In genomic region chr17:35557353-35557752, GRCh38 we compare ENCODE assay signal across 2 cellular contexts.
A peak's percentile ranks its signal among the peaks of the same experiment; 100 is the strongest.
TF ChIP-seq lines count a peak whose summit lies in the region.

No MANE protein-coding gene starts in this region.

TF ChIP-seq in A549, 52 proteins besides CTCF, POLR2A, EP300 and RAD21:
- TF ChIP-seq MAFK (IDR thresholded peaks at IDR 0.05; ENCODE audit: partially characterized antibody) (peak; percentile 4), POLR2AphosphoS2 (conservative IDR thresholded peaks at IDR 0.05; ENCODE audit: low read length) (no peak)
TF ChIP-seq in A549: peak in this region for 1.

TF ChIP-seq in K562, 482 proteins besides CTCF, POLR2A, EP300 and RAD21:
- TF ChIP-seq ZNF407 (IDR thresholded peaks at IDR 0.05; ENCODE audit: low read depth), result no peak
- TF ChIP-seq NCOA1 (IDR thresholded peaks at IDR 0.05; ENCODE audit: low read depth), result no peak
- TF ChIP-seq MAFK (IDR thresholded peaks at IDR 0.05; ENCODE audit: low read length), result peak; percentile 21; the same call in 1 of the 2 replicates
- TF ChIP-seq ETS1 (conservative IDR thresholded peaks at IDR 0.05; ENCODE audit: control insufficient read depth, low read depth, low read length), result no peak
- TF ChIP-seq MAFG (tag; conservative IDR thresholded peaks at IDR 0.05), result peak; percentile 51
- TF ChIP-seq ILF3 (IDR thresholded peaks at IDR 0.05; ENCODE audit: borderline replicate concordance), result no peak
- TF ChIP-seq ARID1B (IDR thresholded peaks at IDR 0.05), result no peak
- peak; percentile 17; the same call in 1 of the 2 replicates for TF ChIP-seq NFE2 (IDR thresholded peaks at IDR 0.05; ENCODE audit: low read depth)
- no peak for TF ChIP-seq ZNF175 (CRISPR knock-in tag; IDR thresholded peaks at IDR 0.05; ENCODE audit: low read depth)
- TF ChIP-seq C11orf30 (IDR thresholded peaks at IDR 0.05; ENCODE audit: low read depth), result peak; percentile 65
- TF ChIP-seq CREB1 (IDR thresholded peaks at IDR 0.05), result no peak
- no peak for TF ChIP-seq CREB1 (CRISPR knock-in tag; IDR thresholded peaks at IDR 0.05)
- peak; percentile 69 for TF ChIP-seq ZNF316 (IDR thresholded peaks at IDR 0.05)
- TF ChIP-seq MBD1 (CRISPR knock-in tag; IDR thresholded peaks at IDR 0.05), result no peak
